2 cellular contexts compared by ENCODE assay signal in the genomic region with DNA sequence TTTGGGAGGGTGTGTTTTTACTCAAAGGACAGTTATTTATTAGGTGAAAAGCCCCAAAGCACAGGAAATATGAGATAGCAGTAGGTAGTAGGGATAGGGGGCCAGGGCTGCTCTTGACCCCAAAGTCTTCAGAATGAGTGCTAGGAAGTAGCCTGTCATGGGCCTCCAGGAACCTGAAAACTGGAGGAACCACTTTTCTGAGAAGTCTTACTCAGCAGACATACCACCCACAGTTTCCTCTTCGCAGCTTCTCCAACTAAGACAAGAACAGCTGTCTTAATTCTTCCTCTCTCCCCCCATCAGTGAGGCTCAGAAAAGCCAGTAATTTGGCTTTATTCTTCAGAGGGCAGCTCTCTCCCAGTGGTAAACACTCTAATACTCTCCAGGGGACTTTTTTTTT.
TF ChIP-seq lines count a peak whose summit lies in the region.

No MANE protein-coding gene starts in this region.

TF ChIP-seq in K562, 482 proteins besides CTCF, POLR2A, EP300 and RAD21 (continued from another document and continues in another):
- TF ChIP-seq, protein P1, sequence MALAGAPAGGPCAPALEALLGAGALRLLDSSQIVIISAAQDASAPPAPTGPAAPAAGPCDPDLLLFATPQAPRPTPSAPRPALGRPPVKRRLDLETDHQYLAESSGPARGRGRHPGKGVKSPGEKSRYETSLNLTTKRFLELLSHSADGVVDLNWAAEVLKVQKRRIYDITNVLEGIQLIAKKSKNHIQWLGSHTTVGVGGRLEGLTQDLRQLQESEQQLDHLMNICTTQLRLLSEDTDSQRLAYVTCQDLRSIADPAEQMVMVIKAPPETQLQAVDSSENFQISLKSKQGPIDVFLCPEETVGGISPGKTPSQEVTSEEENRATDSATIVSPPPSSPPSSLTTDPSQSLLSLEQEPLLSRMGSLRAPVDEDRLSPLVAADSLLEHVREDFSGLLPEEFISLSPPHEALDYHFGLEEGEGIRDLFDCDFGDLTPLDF (CRISPR knock-in tag; IDR thresholded peaks at IDR 0.05), result no peak
- TF ChIP-seq ZNF316 (IDR thresholded peaks at IDR 0.05) (peak; percentile 78), TAF9B (IDR thresholded peaks at IDR 0.05; ENCODE audit: partially characterized antibody) (peak; percentile 51), ZNF3 (CRISPR knock-in tag; IDR thresholded peaks at IDR 0.05) (no peak), JUND (IDR thresholded peaks at IDR 0.05; ENCODE audit: borderline replicate concordance, low read depth, low read length) (peak; percentile 54; the same call in 1 of the 2 replicates), JUND (tag; IDR thresholded peaks at IDR 0.05; ENCODE audit: borderline replicate concordance, low read depth, low read length) (no peak; the same call in 2 of the 3 replicates), CBFA2T3 (IDR thresholded peaks at IDR 0.05) (peak; percentile 41), NFE2 (IDR thresholded peaks at IDR 0.05; ENCODE audit: low read depth) (peak; percentile 61; the same call in 1 of the 2 replicates), FOSL1 (tag; conservative IDR thresholded peaks at IDR 0.05) (no peak), ARID1B (IDR thresholded peaks at IDR 0.05) (peak; percentile 50; the same call in 1 of the 2 replicates), DPF2 (IDR thresholded peaks at IDR 0.05) (0 out of 2 replicates have a peak, but pooled peaks have one; percentile 45)
- TF ChIP-seq, protein P2, sequence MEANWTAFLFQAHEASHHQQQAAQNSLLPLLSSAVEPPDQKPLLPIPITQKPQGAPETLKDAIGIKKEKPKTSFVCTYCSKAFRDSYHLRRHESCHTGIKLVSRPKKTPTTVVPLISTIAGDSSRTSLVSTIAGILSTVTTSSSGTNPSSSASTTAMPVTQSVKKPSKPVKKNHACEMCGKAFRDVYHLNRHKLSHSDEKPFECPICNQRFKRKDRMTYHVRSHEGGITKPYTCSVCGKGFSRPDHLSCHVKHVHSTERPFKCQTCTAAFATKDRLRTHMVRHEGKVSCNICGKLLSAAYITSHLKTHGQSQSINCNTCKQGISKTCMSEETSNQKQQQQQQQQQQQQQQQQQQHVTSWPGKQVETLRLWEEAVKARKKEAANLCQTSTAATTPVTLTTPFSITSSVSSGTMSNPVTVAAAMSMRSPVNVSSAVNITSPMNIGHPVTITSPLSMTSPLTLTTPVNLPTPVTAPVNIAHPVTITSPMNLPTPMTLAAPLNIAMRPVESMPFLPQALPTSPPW (CRISPR knock-in tag; IDR thresholded peaks at IDR 0.05), result 0 out of 2 replicates have a peak, but pooled peaks have one; percentile 13
- TF ChIP-seq, protein P3, sequence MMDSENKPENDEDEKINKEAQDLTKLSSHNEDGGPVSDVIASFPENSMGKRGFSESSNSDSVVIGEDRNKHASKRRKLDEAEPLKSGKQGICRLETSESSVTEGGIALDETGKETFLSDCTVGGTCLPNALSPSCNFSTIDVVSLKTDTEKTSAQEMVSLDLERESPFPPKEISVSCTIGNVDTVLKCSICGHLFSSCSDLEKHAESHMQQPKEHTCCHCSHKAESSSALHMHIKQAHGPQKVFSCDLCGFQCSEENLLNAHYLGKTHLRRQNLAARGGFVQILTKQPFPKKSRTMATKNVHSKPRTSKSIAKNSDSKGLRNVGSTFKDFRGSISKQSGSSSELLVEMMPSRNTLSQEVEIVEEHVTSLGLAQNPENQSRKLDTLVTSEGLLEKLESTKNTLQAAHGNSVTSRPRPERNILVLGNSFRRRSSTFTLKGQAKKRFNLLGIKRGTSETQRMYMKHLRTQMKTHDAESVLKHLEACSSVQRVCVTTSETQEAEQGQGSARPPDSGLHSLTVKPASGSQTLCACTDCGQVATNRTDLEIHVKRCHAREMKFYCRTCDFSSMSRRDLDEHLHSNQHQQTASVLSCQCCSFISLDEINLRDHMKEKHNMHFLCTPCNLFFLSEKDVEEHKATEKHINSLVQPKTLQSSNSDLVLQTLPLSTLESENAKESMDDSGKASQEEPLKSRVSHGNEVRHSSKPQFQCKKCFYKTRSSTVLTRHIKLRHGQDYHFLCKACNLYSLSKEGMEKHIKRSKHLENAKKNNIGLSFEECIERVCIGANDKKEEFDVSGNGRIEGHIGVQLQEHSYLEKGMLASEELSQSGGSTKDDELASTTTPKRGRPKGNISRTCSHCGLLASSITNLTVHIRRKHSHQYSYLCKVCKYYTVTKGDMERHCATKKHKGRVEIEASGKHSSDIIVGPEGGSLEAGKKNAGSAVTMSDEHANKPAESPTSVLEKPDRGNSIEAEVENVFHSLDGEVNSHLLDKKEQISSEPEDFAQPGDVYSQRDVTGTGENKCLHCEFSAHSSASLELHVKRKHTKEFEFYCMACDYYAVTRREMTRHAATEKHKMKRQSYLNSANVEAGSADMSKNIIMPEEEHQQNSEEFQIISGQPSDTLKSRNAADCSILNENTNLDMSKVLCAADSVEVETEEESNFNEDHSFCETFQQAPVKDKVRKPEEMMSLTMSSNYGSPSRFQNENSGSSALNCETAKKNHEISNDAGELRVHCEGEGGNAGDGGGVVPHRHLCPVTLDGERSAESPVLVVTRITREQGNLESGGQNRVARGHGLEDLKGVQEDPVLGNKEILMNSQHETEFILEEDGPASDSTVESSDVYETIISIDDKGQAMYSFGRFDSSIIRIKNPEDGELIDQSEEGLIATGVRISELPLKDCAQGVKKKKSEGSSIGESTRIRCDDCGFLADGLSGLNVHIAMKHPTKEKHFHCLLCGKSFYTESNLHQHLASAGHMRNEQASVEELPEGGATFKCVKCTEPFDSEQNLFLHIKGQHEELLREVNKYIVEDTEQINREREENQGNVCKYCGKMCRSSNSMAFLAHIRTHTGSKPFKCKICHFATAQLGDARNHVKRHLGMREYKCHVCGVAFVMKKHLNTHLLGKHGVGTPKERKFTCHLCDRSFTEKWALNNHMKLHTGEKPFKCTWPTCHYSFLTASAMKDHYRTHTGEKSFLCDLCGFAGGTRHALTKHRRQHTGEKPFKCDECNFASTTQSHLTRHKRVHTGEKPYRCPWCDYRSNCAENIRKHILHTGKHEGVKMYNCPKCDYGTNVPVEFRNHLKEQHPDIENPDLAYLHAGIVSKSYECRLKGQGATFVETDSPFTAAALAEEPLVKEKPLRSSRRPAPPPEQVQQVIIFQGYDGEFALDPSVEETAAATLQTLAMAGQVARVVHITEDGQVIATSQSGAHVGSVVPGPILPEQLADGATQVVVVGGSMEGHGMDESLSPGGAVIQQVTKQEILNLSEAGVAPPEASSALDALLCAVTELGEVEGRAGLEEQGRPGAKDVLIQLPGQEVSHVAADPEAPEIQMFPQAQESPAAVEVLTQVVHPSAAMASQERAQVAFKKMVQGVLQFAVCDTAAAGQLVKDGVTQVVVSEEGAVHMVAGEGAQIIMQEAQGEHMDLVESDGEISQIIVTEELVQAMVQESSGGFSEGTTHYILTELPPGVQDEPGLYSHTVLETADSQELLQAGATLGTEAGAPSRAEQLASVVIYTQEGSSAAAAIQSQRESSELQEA (IDR thresholded peaks at IDR 0.05; ENCODE audit: low read depth), result no peak
- TF ChIP-seq, protein P4, sequence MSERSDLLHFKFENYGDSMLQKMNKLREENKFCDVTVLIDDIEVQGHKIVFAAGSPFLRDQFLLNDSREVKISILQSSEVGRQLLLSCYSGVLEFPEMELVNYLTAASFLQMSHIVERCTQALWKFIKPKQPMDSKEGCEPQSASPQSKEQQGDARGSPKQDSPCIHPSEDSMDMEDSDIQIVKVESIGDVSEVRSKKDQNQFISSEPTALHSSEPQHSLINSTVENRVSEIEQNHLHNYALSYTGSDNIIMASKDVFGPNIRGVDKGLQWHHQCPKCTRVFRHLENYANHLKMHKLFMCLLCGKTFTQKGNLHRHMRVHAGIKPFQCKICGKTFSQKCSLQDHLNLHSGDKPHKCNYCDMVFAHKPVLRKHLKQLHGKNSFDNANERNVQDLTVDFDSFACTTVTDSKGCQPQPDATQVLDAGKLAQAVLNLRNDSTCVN (CRISPR knock-in tag; IDR thresholded peaks at IDR 0.05), result no peak

TF ChIP-seq in SK-N-SH treated with all-trans-retinoic acid at 6 μM for 48 hours, 23 proteins besides CTCF, POLR2A, EP300 and RAD21 (continued from another document):
- TF ChIP-seq, protein P5, sequence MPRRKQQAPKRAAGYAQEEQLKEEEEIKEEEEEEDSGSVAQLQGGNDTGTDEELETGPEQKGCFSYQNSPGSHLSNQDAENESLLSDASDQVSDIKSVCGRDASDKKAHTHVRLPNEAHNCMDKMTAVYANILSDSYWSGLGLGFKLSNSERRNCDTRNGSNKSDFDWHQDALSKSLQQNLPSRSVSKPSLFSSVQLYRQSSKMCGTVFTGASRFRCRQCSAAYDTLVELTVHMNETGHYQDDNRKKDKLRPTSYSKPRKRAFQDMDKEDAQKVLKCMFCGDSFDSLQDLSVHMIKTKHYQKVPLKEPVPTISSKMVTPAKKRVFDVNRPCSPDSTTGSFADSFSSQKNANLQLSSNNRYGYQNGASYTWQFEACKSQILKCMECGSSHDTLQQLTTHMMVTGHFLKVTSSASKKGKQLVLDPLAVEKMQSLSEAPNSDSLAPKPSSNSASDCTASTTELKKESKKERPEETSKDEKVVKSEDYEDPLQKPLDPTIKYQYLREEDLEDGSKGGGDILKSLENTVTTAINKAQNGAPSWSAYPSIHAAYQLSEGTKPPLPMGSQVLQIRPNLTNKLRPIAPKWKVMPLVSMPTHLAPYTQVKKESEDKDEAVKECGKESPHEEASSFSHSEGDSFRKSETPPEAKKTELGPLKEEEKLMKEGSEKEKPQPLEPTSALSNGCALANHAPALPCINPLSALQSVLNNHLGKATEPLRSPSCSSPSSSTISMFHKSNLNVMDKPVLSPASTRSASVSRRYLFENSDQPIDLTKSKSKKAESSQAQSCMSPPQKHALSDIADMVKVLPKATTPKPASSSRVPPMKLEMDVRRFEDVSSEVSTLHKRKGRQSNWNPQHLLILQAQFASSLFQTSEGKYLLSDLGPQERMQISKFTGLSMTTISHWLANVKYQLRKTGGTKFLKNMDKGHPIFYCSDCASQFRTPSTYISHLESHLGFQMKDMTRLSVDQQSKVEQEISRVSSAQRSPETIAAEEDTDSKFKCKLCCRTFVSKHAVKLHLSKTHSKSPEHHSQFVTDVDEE (CRISPR knock-in tag; IDR thresholded peaks at IDR 0.05), result no peak
- no peak for TF ChIP-seq ZNF70 (CRISPR knock-in tag; IDR thresholded peaks at IDR 0.05)
